1 cellular context compared by ENCODE assay signal in genomic region chr3:39180183-39180545, GRCh38.
TF ChIP-seq lines count a peak whose summit lies in the region.

No MANE protein-coding gene starts in this region.

TF ChIP-seq in HCT116, 20 proteins besides CTCF, POLR2A, EP300 and RAD21 (continued from another document):
- TF ChIP-seq REST (IDR thresholded peaks at IDR 0.05; ENCODE audit: low read depth) (no peak), EZH2 (IDR thresholded peaks at IDR 0.05) (no peak), SRF (IDR thresholded peaks at IDR 0.05; ENCODE audit: low read depth) (no peak), JUND (IDR thresholded peaks at IDR 0.05) (no peak), ZFX (IDR thresholded peaks at IDR 0.05) (no peak), CBX3 (IDR thresholded peaks at IDR 0.05; ENCODE audit: low read depth) (no peak), ELF1 (IDR thresholded peaks at IDR 0.05; ENCODE audit: borderline replicate concordance, low read depth) (no peak), CEBPB (IDR thresholded peaks at IDR 0.05; ENCODE audit: low read depth) (no peak)
TF ChIP-seq in HCT116: peak in this region for 0.
